ENCODE assay signal across 28 cellular contexts in genomic region chrX:101237041-101237440, GRCh38. TPM values are rescaled to one million over a fixed set of nuclear protein-coding genes. Genes with fewer than 3 reads are reported as not detected.
A peak's percentile ranks its signal among the peaks of the same experiment; 100 is the strongest.
DNase-seq lines count a peak whose midpoint lies in the region; ATAC-seq, FAIRE-seq and TF ChIP-seq lines count a peak whose summit lies in the region.
"Had no signal": no experiment of that assay in that cellular context is flagged by ENCODE, and none has a peak within 500 bp of the region (broad histone marks: within the 10 kb centered on the region; RNA-seq: fewer than 3 reads in every experiment).

No MANE protein-coding gene starts in this region.

- no peak overlapping the region for H3K4me3 ChIP-seq in A549
- H3K4me3 ChIP-seq in astrocyte (ENCODE audit: insufficient read depth, low read depth, low read length), result no peak overlapping the region
- H3K4me3 ChIP-seq: BLaER1, GM12878 had no signal

- no peaks in the 10 kb centered on the region for H3K27me3 ChIP-seq in astrocyte (ENCODE audit: insufficient read depth, low read length)
- H3K27me3 ChIP-seq: BE2C, BLaER1 had no signal

- H3K4me2 ChIP-seq in A549 (no peak overlapping the region), astrocyte (ENCODE audit: low read length) (no peak overlapping the region)
- H3K4me2 ChIP-seq: BLaER1 had no signal

- H3K27ac ChIP-seq in A549, result no peak overlapping the region
- no peak overlapping the region for H3K27ac ChIP-seq in astrocyte (ENCODE audit: low read depth, low read length)
- H3K27ac ChIP-seq: 22Rv1, BLaER1 had no signal

- no peak for DNase-seq in A549 (ENCODE audit: low read depth in 1 of 2, low spot score in 1 of 2)
- no peak for DNase-seq in astrocyte (ENCODE audit: low read depth)
- DNase-seq in myocyte (ENCODE audit: low read depth), result peak; percentile 70
- DNase-seq in progenitor cell of endocrine pancreas (ENCODE audit: low spot score, unreplicated experiment), result no peak
- no peak for DNase-seq in activated CD4-positive, alpha-beta T cell treated with anti-CD3 and anti-CD28 coated beads, Interleukin-2, amount 50 U/mL, for 1 hour
- DNase-seq in CD14-positive monocyte (ENCODE audit: low spot score), result no peak
- DNase-seq: ACHN; BE2C; C1 segment of cervical spinal cord; Caco-2; CD4-positive, alpha-beta T cell; CD8-positive, alpha-beta T cell; DMS 273 treated with DMSO at 0.1 percent for 48 hours; DMS153; DMS53; DMS79; DND-41; EL; GDM1 had no signal

- 54% methylated on average over 2 of the region's 2 CpGs for whole genome bisulfite sequencing in A549 (ENCODE audit: missing lambda C conversion rate)

- H3K4me1 ChIP-seq in A549, result no peaks in the 10 kb centered on the region
- H3K4me1 ChIP-seq in astrocyte (ENCODE audit: insufficient read depth, low read length), result peaks cover 6% of the 10 kb centered on the region
- H3K4me1 ChIP-seq: BE2C, BLaER1, Caco-2 had no signal

- TF ChIP-seq CTCF in A549 (IDR thresholded peaks at IDR 0.05), result no peak
- no peak for TF ChIP-seq CTCF in astrocyte (IDR thresholded peaks at IDR 0.05; ENCODE audit: insufficient read depth, low read depth, low read length)
- no peak for TF ChIP-seq CTCF in progenitor cell of endocrine pancreas (IDR thresholded peaks at IDR 0.05; ENCODE audit: unreplicated experiment)
- no peak for TF ChIP-seq CTCF in CD14-positive monocyte (IDR thresholded peaks at IDR 0.05)

- no peaks in the 10 kb centered on the region for H3K9me3 Mint-ChIP-seq in astrocyte (ENCODE audit: unreplicated experiment)
- peaks cover 4% of the 10 kb centered on the region for H3K9me3 Mint-ChIP-seq in progenitor cell of endocrine pancreas (ENCODE audit: low read depth)
- peaks cover 0 to under 1% (median 0%) of the 10 kb centered on the region in 7 donors for H3K9me3 Mint-ChIP-seq in CD14-positive monocyte
- H3K9me3 Mint-ChIP-seq: CD4-positive, alpha-beta T cell; CD8-positive, alpha-beta T cell had no signal

- peaks cover 2% of the 10 kb centered on the region for H3K36me3 ChIP-seq in astrocyte (ENCODE audit: insufficient read depth, low read length)
- H3K36me3 ChIP-seq: BE2C, BLaER1 had no signal

- H3K27me3 Mint-ChIP-seq in astrocyte (ENCODE audit: low read depth, unreplicated experiment) (no peaks in the 10 kb centered on the region), progenitor cell of endocrine pancreas (no peaks in the 10 kb centered on the region), CD14-positive monocyte (ENCODE audit: low read depth in 3 of 3) (no peaks in the 10 kb centered on the region)
- H3K27me3 Mint-ChIP-seq: CD4-positive, alpha-beta T cell had no signal

- H3K79me2 ChIP-seq in astrocyte (ENCODE audit: insufficient read depth, low read length), result no peaks in the 10 kb centered on the region

- H3K9ac ChIP-seq in astrocyte (ENCODE audit: low read length), result no peak overlapping the region
- H3K9ac ChIP-seq: BLaER1 had no signal

- H4K20me1 ChIP-seq in astrocyte (ENCODE audit: insufficient read depth, low read length), result no peaks in the 10 kb centered on the region
- H4K20me1 ChIP-seq: BLaER1 had no signal

- no peak overlapping the region for H2AFZ ChIP-seq in astrocyte (ENCODE audit: low read depth, low read length)

- TF ChIP-seq EP300 in A549 (IDR thresholded peaks at IDR 0.05), result no peak

- intact Hi-C loops in CD14-positive monocyte (cut with micrococcal nuclease), result no loop called here

- no peak for TF ChIP-seq RAD21 in A549 (conservative IDR thresholded peaks at IDR 0.05 in 1 of 2, IDR thresholded peaks at IDR 0.05 in 1 of 2)

- peaks cover 9% of the 10 kb centered on the region for H3K4me1 Mint-ChIP-seq in astrocyte (ENCODE audit: low read depth, unreplicated experiment)
- H3K4me1 Mint-ChIP-seq in progenitor cell of endocrine pancreas (ENCODE audit: low read depth), result no peaks in the 10 kb centered on the region
- H3K4me1 Mint-ChIP-seq in CD14-positive monocyte, result peaks cover 3% of the 10 kb centered on the region

- CTCF ChIA-PET in A549 (lab: Yijun Ruan, JAX), result interaction anchor here (0.7 to 0.9 kb wide), 2 partner anchors 22 to 51 kb away, joined by 3 to 4 read pairs; no protein-coding TSS in a partner anchor

- POLR2A ChIA-PET in A549 (lab: Yijun Ruan, JAX), result no interaction called here

- FAIRE-seq in A549 (lab: Jason Lieb, UNC) (peak; percentile 23), astrocyte (lab: Jason Lieb, UNC) (peak; percentile 64)
- FAIRE-seq: GM12878, GM12892, GM18507 had no signal

- no peak for TF ChIP-seq POLR2A in A549 (IDR thresholded peaks at IDR 0.05; ENCODE audit: low read length)

- H3K9me3 ChIP-seq in A549 (no peaks in the 10 kb centered on the region), astrocyte (ENCODE audit: insufficient read depth, low read depth, low read length) (no peaks in the 10 kb centered on the region)
- H3K9me3 ChIP-seq: BE2C, BLaER1, Caco-2 had no signal

- H3K27ac Mint-ChIP-seq in astrocyte (ENCODE audit: unreplicated experiment) (no peak overlapping the region), progenitor cell of endocrine pancreas (peak overlapping the region; percentile 41), CD14-positive monocyte (peak overlapping the region in 1 of 7 donors; percentile 52)
- H3K27ac Mint-ChIP-seq: CD4-positive, alpha-beta T cell; CD8-positive, alpha-beta T cell had no signal

- ATAC-seq in A549 (no peak), HG03139 (IDR thresholded peaks at IDR 0.05; ENCODE audit: unreplicated experiment) (no peak), GM21515 (IDR thresholded peaks at IDR 0.05; ENCODE audit: unreplicated experiment) (no peak)
- ATAC-seq: CD8-positive, alpha-beta T cell; GM12878 had no signal

- H3K36me3 Mint-ChIP-seq in astrocyte (ENCODE audit: low read depth, unreplicated experiment) (peaks cover 10% of the 10 kb centered on the region), progenitor cell of endocrine pancreas (ENCODE audit: insufficient read depth) (no peaks in the 10 kb centered on the region), CD14-positive monocyte (no peaks in the 10 kb centered on the region)
- H3K36me3 Mint-ChIP-seq: CD8-positive, alpha-beta T cell had no signal

- H3K4me3 Mint-ChIP-seq in astrocyte (ENCODE audit: unreplicated experiment), result no peak overlapping the region
- H3K4me3 Mint-ChIP-seq in progenitor cell of endocrine pancreas (ENCODE audit: low read depth), result no peak overlapping the region
- no peak overlapping the region for H3K4me3 Mint-ChIP-seq in CD14-positive monocyte
- H3K4me3 Mint-ChIP-seq: CD4-positive, alpha-beta T cell; CD8-positive, alpha-beta T cell had no signal

TF ChIP-seq in A549, 52 proteins besides CTCF, POLR2A, EP300 and RAD21 (continues in another document):
- no peak for TF ChIP-seq JUNB (IDR thresholded peaks at IDR 0.05)
- TF ChIP-seq ZC3H11A (IDR thresholded peaks at IDR 0.05), result no peak
- TF ChIP-seq REST (IDR thresholded peaks at IDR 0.05), result no peak
- TF ChIP-seq EHF (CRISPR knock-in tag; IDR thresholded peaks at IDR 0.05), result no peak
- TF ChIP-seq CHD4 (IDR thresholded peaks at IDR 0.05; ENCODE audit: borderline replicate concordance), result no peak
- TF ChIP-seq KDM1A (IDR thresholded peaks at IDR 0.05; ENCODE audit: low read depth), result no peak
- TF ChIP-seq HOXA7 (CRISPR knock-in tag; IDR thresholded peaks at IDR 0.05), result no peak
- no peak for TF ChIP-seq FOSL2 (IDR thresholded peaks at IDR 0.05)
- TF ChIP-seq FOSL2 (CRISPR knock-in tag; IDR thresholded peaks at IDR 0.05), result no peak
- TF ChIP-seq NPAS2 (CRISPR knock-in tag; IDR thresholded peaks at IDR 0.05; ENCODE audit: borderline replicate concordance), result no peak
- TF ChIP-seq RCOR1 (IDR thresholded peaks at IDR 0.05; ENCODE audit: low read depth, low read length), result no peak
- TF ChIP-seq CEBPB (IDR thresholded peaks at IDR 0.05), result no peak

RNA-seq across cellular contexts. Expression of gene DRP2, which starts 17.5 kb away (rescaled TPM):
- polyA plus RNA-seq in A549 (2011; rRNA removed), result 0.62 and 0.66 TPM in 2 replicates
- polyA plus RNA-seq in A549 (2012; cell fraction: cytosol; rRNA removed), result 0.27 and 0.29 TPM in 2 replicates
- polyA plus RNA-seq in A549 (2012; cell fraction: nucleus; rRNA removed), result 1.1 and 1.8 TPM in 2 replicates
- polyA plus RNA-seq in A549 (2017; fragmentation: RNase III; extraction: RNeasy Plus Mini Kit Qiagen cat#74134 plus additional on column Dnase treatment), result 0.36 to 0.58 TPM (median 0.45 TPM) in 3 replicates
- 1.1 and 1.4 TPM in 2 replicates for polyA minus RNA-seq in A549 (2011; rRNA and poly(A)+ RNA removed)
- 4.2 and 5.4 TPM in 2 replicates for total RNA-seq in astrocyte
- total RNA-seq in myocyte, result 7.5 and 14.9 TPM in 2 replicates
- polyA plus RNA-seq in myocyte (2012), result 9.0 TPM
- total RNA-seq in progenitor cell of endocrine pancreas, result 0.29 and 0.44 TPM in 2 replicates
- not detected for polyA plus RNA-seq in CD14-positive monocyte
- total RNA-seq: CD4-positive, alpha-beta T cell; CD8-positive, alpha-beta T cell; G401 had no signal

RNA-seq across cellular contexts. Expression of gene TAF7L, which starts 54.1 kb away (rescaled TPM):
- 0.08 and 0.13 TPM in 2 replicates for polyA plus RNA-seq in A549 (2011; rRNA removed)
- 0.03 and 0.04 TPM in 2 replicates for polyA plus RNA-seq in A549 (2012; cell fraction: cytosol; rRNA removed)
- polyA plus RNA-seq in A549 (2012; cell fraction: nucleus; rRNA removed), result 0.07 and 0.16 TPM in 2 replicates
- polyA plus RNA-seq in A549 (2017; fragmentation: RNase III; extraction: RNeasy Plus Mini Kit Qiagen cat#74134 plus additional on column Dnase treatment), result 0.05 to 0.08 TPM (median 0.08 TPM) in 3 replicates
- not detected in 2 replicates for polyA minus RNA-seq in A549 (2011; rRNA and poly(A)+ RNA removed)
- 0.27 and 0.29 TPM in 2 replicates for total RNA-seq in astrocyte
- total RNA-seq in myocyte, result 0.08 TPM in 1 of 2 replicates, not detected in the other
- polyA plus RNA-seq in myocyte (2012), result 0.13 TPM
- total RNA-seq in progenitor cell of endocrine pancreas, result 0.13 and 0.26 TPM in 2 replicates
- polyA plus RNA-seq in CD14-positive monocyte, result not detected
- total RNA-seq: A172; Caco-2; CD4-positive, alpha-beta T cell; CD8-positive, alpha-beta T cell; G401 had no signal
